In genomic region chr1:229133151-229133550, GRCh38 we compare ENCODE assay signal across 22 cellular contexts.
"Had no signal": no experiment of that assay in that cellular context is flagged by ENCODE, and none has a peak within 500 bp of the region (broad histone marks: within the 10 kb centered on the region; RNA-seq: fewer than 3 reads in every experiment).

No MANE protein-coding gene starts in this region.

- ATAC-seq: activated T-cell treated with anti-CD3 and anti-CD28 coated beads, Interleukin-2, amount 50 U/mL, for 72 hours; foreskin keratinocyte; left lobe of liver; natural killer cell; sciatic nerve; stimulated activated effector memory CD8-positive, alpha-beta T cell treated with anti-CD3 and anti-CD28 coated beads, Interleukin-12 subunit alpha, Interleukin-12 subunit beta, amount 100 ng/mL, for 72 hours; T-cell had no signal

- H2AFZ ChIP-seq: parathyroid adenoma had no signal

- H3K9me3 ChIP-seq: neutrophil, thoracic aorta had no signal

- H3K4me3 Mint-ChIP-seq: activated CD4-positive, alpha-beta T cell treated with anti-CD3 and anti-CD28 coated beads, Interleukin-2, amount 10 ng/mL, durations not matched to agents 24 days and 14 days; activated T-cell treated with anti-CD3 and anti-CD28 coated beads, Interleukin-2, amount 50 U/mL, for 72 hours; natural killer cell; stimulated activated effector memory CD8-positive, alpha-beta T cell treated with anti-CD3 and anti-CD28 coated beads, Interleukin-12 subunit alpha, Interleukin-12 subunit beta, amount 100 ng/mL, for 72 hours; T-cell had no signal

- H3K27ac ChIP-seq: foreskin keratinocyte, parathyroid adenoma, thoracic aorta, upper lobe of left lung had no signal

- H3K27me3 Mint-ChIP-seq: T-cell had no signal

- DNase-seq: activated CD4-positive, alpha-beta T cell treated with anti-CD3 and anti-CD28 coated beads, Interleukin-2, amount 10 ng/mL, durations not matched to agents 24 days and 14 days; activated CD4-positive, CD25-positive, alpha-beta regulatory T cell; activated CD8-positive, alpha-beta memory T cell treated with anti-CD3 and anti-CD28 coated beads, Interleukin-2, amount 50 U/mL, for 48 hours; activated effector memory CD4-positive, alpha-beta T cell treated with anti-CD3 and anti-CD28 coated beads, Interleukin-2, amount 50 U/mL, for 16 hours; activated naive CD4-positive, alpha-beta T cell treated with anti-CD3 and anti-CD28 coated beads, Interleukin-2, amount 50 U/mL, for 16 hours; activated T-cell treated with anti-CD3 and anti-CD28 coated beads, Interleukin-2, amount 50 U/mL, for 72 hours; dorsolateral prefrontal cortex; foreskin keratinocyte; glutamatergic neuron; hypothalamus; islet precursor cell; natural killer cell; stimulated activated CD4-positive, alpha-beta T cell treated with anti-CD3 and anti-CD28 coated beads, Interleukin-4, amount 100 ng/mL, for 24 hours; T-cell; upper lobe of left lung had no signal

- H3K4me3 ChIP-seq: dorsolateral prefrontal cortex, lung, thoracic aorta, upper lobe of left lung had no signal

- H3K36me3 ChIP-seq: neutrophil, thoracic aorta, upper lobe of left lung had no signal

- H3K27me3 ChIP-seq: neutrophil, upper lobe of left lung had no signal

- H3K36me3 Mint-ChIP-seq: stimulated activated effector memory CD8-positive, alpha-beta T cell treated with anti-CD3 and anti-CD28 coated beads, Interleukin-12 subunit alpha, Interleukin-12 subunit beta, amount 100 ng/mL, for 72 hours had no signal

- H3K4me1 ChIP-seq: foreskin keratinocyte, parathyroid adenoma had no signal

- H3K27ac Mint-ChIP-seq: activated CD4-positive, alpha-beta T cell treated with anti-CD3 and anti-CD28 coated beads, Interleukin-2, amount 10 ng/mL, durations not matched to agents 24 days and 14 days; activated T-cell treated with anti-CD3 and anti-CD28 coated beads, Interleukin-2, amount 50 U/mL, for 72 hours; natural killer cell; stimulated activated effector memory CD8-positive, alpha-beta T cell treated with anti-CD3 and anti-CD28 coated beads, Interleukin-12 subunit alpha, Interleukin-12 subunit beta, amount 100 ng/mL, for 72 hours; T-cell had no signal

- H3K79me2 ChIP-seq: parathyroid adenoma had no signal

- H3K9ac ChIP-seq: parathyroid adenoma had no signal
